1 cellular context compared by ENCODE assay signal in genomic region chr15:89083246-89083645, GRCh38.
TF ChIP-seq lines count a peak whose summit lies in the region.

No MANE protein-coding gene starts in this region.

TF ChIP-seq in GM12878, 131 proteins besides CTCF, POLR2A, EP300 and RAD21:
- TF ChIP-seq, protein P1, sequence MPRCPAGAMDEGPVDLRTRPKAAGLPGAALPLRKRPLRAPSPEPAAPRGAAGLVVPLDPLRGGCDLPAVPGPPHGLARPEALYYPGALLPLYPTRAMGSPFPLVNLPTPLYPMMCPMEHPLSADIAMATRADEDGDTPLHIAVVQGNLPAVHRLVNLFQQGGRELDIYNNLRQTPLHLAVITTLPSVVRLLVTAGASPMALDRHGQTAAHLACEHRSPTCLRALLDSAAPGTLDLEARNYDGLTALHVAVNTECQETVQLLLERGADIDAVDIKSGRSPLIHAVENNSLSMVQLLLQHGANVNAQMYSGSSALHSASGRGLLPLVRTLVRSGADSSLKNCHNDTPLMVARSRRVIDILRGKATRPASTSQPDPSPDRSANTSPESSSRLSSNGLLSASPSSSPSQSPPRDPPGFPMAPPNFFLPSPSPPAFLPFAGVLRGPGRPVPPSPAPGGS (IDR thresholded peaks at IDR 0.05; ENCODE audit: borderline replicate concordance, insufficient read depth, low read depth, low read length, poor library complexity, severe bottlenecking), result peak; percentile 59
- no peak for TF ChIP-seq NFXL1 (IDR thresholded peaks at IDR 0.05; ENCODE audit: borderline replicate concordance)
- TF ChIP-seq E2F8 (IDR thresholded peaks at IDR 0.05; ENCODE audit: low read depth, partially characterized antibody), result no peak
